In genomic region chr16:15950167-15950854, GRCh38 we compare ENCODE assay signal across 8 cellular contexts. TPM values are rescaled to one million over a fixed set of nuclear protein-coding genes. Genes with fewer than 3 reads are reported as not detected.
DNase-seq lines count a peak whose midpoint lies in the region; ATAC-seq, FAIRE-seq and TF ChIP-seq lines count a peak whose summit lies in the region.

No MANE protein-coding gene starts in this region.

- H3K4me3 ChIP-seq in Jurkat, Clone E6-1 (ENCODE audit: low read length) = peak overlapping the region; percentile 87
- H3K4me3 ChIP-seq in kidney epithelial cell (ENCODE audit: low read depth, low read length) = peak overlapping the region; percentile 92

- FAIRE-seq in D721Med (lab: Jason Lieb, UNC) = no peak

- no peaks in the 10 kb centered on the region for H3K36me3 ChIP-seq in kidney epithelial cell (ENCODE audit: control insufficient read depth, insufficient read depth, low read length)

- no peak for ATAC-seq in GM21723 (IDR thresholded peaks at IDR 0.05; ENCODE audit: unreplicated experiment)
- ATAC-seq in HG03460 (IDR thresholded peaks at IDR 0.05; ENCODE audit: unreplicated experiment) = no peak

- TF ChIP-seq CTCF in D721Med (IDR thresholded peaks at IDR 0.05; ENCODE audit: insufficient read depth, missing control alignments) (no peak), kidney epithelial cell (IDR thresholded peaks at IDR 0.05; ENCODE audit: insufficient read depth, low read length, poor library complexity, severe bottlenecking) (no peak)

- DNase-seq in D721Med (ENCODE audit: insufficient read length, low spot score) = peak; percentile 57
- no peak for DNase-seq in Jurkat, Clone E6-1 (ENCODE audit: low read depth, low spot score)
- peak; percentile 35 for DNase-seq in UCSD-AML1 (lab: John Stamatoyannopoulos, UW; ENCODE audit: unreplicated experiment)
- peak; percentile 66 for DNase-seq in central memory CD4-positive, alpha-beta T cell
- no peak for DNase-seq in kidney epithelial cell (ENCODE audit: low read depth)
- DNase-seq in stimulated activated CD4-positive, alpha-beta T cell treated with anti-CD3 and anti-CD28 coated beads, Interleukin-2, amount 100 ng/mL, for 24 hours = peak; percentile 45 to 52

- H3K27me3 ChIP-seq in kidney epithelial cell (ENCODE audit: control insufficient read depth, insufficient read depth, low read length) = no peaks in the 10 kb centered on the region

RNA-seq across cellular contexts. Expression of gene ABCC1, which starts 0.9 kb away (rescaled TPM):
- 30.1 TPM for polyA plus RNA-seq in Jurkat, Clone E6-1 (2012; ENCODE audit: insufficient read depth, insufficient read length)
- 24.9 and 27.2 TPM in 2 replicates for total RNA-seq in kidney epithelial cell

Comparison
In these comparisons a context has a peak if more than half of its experiments do, and no peak if none do; other contexts are left out.
1. DNase-seq: peak in D721Med (single experiment), UCSD-AML1 (single experiment), central memory CD4-positive, alpha-beta T cell (single experiment) and stimulated activated CD4-positive, alpha-beta T cell treated with anti-CD3 and anti-CD28 coated beads, Interleukin-2, amount 100 ng/mL, for 24 hours (2 of 2); none in Jurkat, Clone E6-1 (single experiment) and kidney epithelial cell (single experiment).